ENCODE assay signal across 1 cellular context in genomic region chr14:103522028-103522581, GRCh38.
TF ChIP-seq lines count a peak whose summit lies in the region.

No MANE protein-coding gene starts in this region.

TF ChIP-seq in HepG2, 621 proteins besides CTCF, POLR2A, EP300 and RAD21 (continues in another document):
- peak; percentile 73 for TF ChIP-seq ATF7 (IDR thresholded peaks at IDR 0.05)
- TF ChIP-seq ATF7 (CRISPR knock-in tag; IDR thresholded peaks at IDR 0.05), result no peak; the same call in 1 of the 2 replicates
- TF ChIP-seq DMAP1 (CRISPR knock-in tag; IDR thresholded peaks at IDR 0.05), result no peak
- no peak for TF ChIP-seq NR2F6 (IDR thresholded peaks at IDR 0.05)
- TF ChIP-seq NR2F6 (CRISPR knock-in tag; IDR thresholded peaks at IDR 0.05), result 0 out of 2 replicates have a peak, but pooled peaks have one; percentile 18
- TF ChIP-seq HOXA3 (CRISPR knock-in tag; IDR thresholded peaks at IDR 0.05), result peak; percentile 49; the same call in 1 of the 2 replicates
- TF ChIP-seq SAP130 (CRISPR knock-in tag; IDR thresholded peaks at IDR 0.05; ENCODE audit: low read depth), result 0 out of 2 replicates have a peak, but pooled peaks have one; percentile 21
- TF ChIP-seq ASH2L (IDR thresholded peaks at IDR 0.05; ENCODE audit: insufficient read length, low read depth, low read length), result peak; percentile 20
- TF ChIP-seq AGO2 (optimal IDR thresholded peaks at IDR 0.05; ENCODE audit: low read depth, low read length), result peak; percentile 55
- TF ChIP-seq ZNF343 (CRISPR knock-in tag; IDR thresholded peaks at IDR 0.05), result 0 out of 2 replicates have a peak, but pooled peaks have one; percentile 39
- peak; percentile 52 for TF ChIP-seq PHF8 (CRISPR knock-in tag; IDR thresholded peaks at IDR 0.05)
- TF ChIP-seq ATF4 (CRISPR knock-in tag; IDR thresholded peaks at IDR 0.05), result no peak
- peak; percentile 12; the same call in 1 of the 2 replicates for TF ChIP-seq ZFP82 (CRISPR knock-in tag; IDR thresholded peaks at IDR 0.05; ENCODE audit: borderline replicate concordance)
- 0 out of 2 replicates have a peak, but pooled peaks have one; percentile 69 for TF ChIP-seq ZNF672 (CRISPR knock-in tag; IDR thresholded peaks at IDR 0.05)
- TF ChIP-seq ZSCAN30 (CRISPR knock-in tag; IDR thresholded peaks at IDR 0.05), result no peak
- TF ChIP-seq MEIS2 (CRISPR knock-in tag; IDR thresholded peaks at IDR 0.05), result no peak
- no peak for TF ChIP-seq KLF11 (CRISPR knock-in tag; IDR thresholded peaks at IDR 0.05)
- peak; percentile 11 for TF ChIP-seq AGO1 (IDR thresholded peaks at IDR 0.05; ENCODE audit: low read depth, low read length, poor library complexity, severe bottlenecking)
- no peak for TF ChIP-seq ZBTB49 (CRISPR knock-in tag; IDR thresholded peaks at IDR 0.05; ENCODE audit: borderline replicate concordance)
- no peak for TF ChIP-seq ZNF567 (CRISPR knock-in tag; IDR thresholded peaks at IDR 0.05; ENCODE audit: borderline replicate concordance)
- TF ChIP-seq TFDP1 (CRISPR knock-in tag; IDR thresholded peaks at IDR 0.05; ENCODE audit: borderline replicate concordance), result peak; percentile 51; the same call in 1 of the 2 replicates
- TF ChIP-seq ZBTB38 (CRISPR knock-in tag; IDR thresholded peaks at IDR 0.05), result peak; percentile 60
- no peak for TF ChIP-seq ZHX2 (IDR thresholded peaks at IDR 0.05; ENCODE audit: low read depth)
- TF ChIP-seq ZHX2 (CRISPR knock-in tag; IDR thresholded peaks at IDR 0.05; ENCODE audit: borderline replicate concordance), result no peak
- no peak for TF ChIP-seq PAF1 (CRISPR knock-in tag; IDR thresholded peaks at IDR 0.05)
- TF ChIP-seq GABPB1 (CRISPR knock-in tag; IDR thresholded peaks at IDR 0.05), result 0 out of 2 replicates have a peak, but pooled peaks have one; percentile 14
- peak; percentile 75 for TF ChIP-seq ZNF687 (CRISPR knock-in tag; IDR thresholded peaks at IDR 0.05)
- no peak for TF ChIP-seq ZNF75D (CRISPR knock-in tag; IDR thresholded peaks at IDR 0.05; ENCODE audit: borderline replicate concordance)
- TF ChIP-seq ZNF768 (CRISPR knock-in tag; IDR thresholded peaks at IDR 0.05), result peak; percentile 18; the same call in 1 of the 2 replicates
- TF ChIP-seq CEBPG (CRISPR knock-in tag; IDR thresholded peaks at IDR 0.05), result no peak
- TF ChIP-seq MAX (IDR thresholded peaks at IDR 0.05), result 0 out of 2 replicates have a peak, but pooled peaks have one; percentile 38
- TF ChIP-seq NFATC3 (CRISPR knock-in tag; IDR thresholded peaks at IDR 0.05), result no peak
- TF ChIP-seq CREB1 (IDR thresholded peaks at IDR 0.05), result peak; percentile 95
- no peak for TF ChIP-seq CREB1 (CRISPR knock-in tag; IDR thresholded peaks at IDR 0.05)
- TF ChIP-seq NFKB2 (CRISPR knock-in tag; IDR thresholded peaks at IDR 0.05; ENCODE audit: borderline replicate concordance), result peak; percentile 53; the same call in 1 of the 2 replicates
- TF ChIP-seq JUN (CRISPR knock-in tag; IDR thresholded peaks at IDR 0.05), result no peak
- peak; percentile 29; the same call in 1 of the 2 replicates for TF ChIP-seq ZFX (CRISPR knock-in tag; IDR thresholded peaks at IDR 0.05; ENCODE audit: low read depth)
- TF ChIP-seq ZBTB7A (CRISPR knock-in tag; IDR thresholded peaks at IDR 0.05), result 0 out of 2 replicates have a peak, but pooled peaks have one; percentile 17
- TF ChIP-seq KIAA2018 (CRISPR knock-in tag; IDR thresholded peaks at IDR 0.05; ENCODE audit: borderline replicate concordance), result no peak
